Comparison of ENCODE assay signal across 8 cellular contexts in the genomic region with DNA sequence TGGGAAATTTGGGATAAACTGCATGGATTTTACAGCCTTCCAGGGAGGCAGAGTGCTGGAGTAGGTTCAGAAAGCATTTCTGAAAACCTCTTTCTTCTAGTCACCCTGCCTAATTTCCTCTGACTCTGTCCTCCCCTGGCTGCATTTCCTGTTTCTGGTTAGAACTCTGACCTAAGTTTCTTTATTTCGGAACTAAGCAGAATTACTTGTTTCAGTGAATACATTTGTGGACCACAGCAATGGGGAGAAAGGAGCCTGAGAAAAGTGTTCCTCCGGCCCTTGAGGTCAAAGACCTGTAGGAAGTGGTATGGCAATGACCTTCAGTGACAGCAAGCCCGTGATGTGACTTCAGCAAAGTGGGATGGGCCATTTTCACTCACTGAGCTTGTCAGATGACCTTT.
DNase-seq lines count a peak whose midpoint lies in the region; ATAC-seq and TF ChIP-seq lines count a peak whose summit lies in the region.

No MANE protein-coding gene starts in this region.

- TF ChIP-seq CTCF in GM12864 (IDR thresholded peaks at IDR 0.05; ENCODE audit: low read depth, low read length, missing control alignments) (no peak), OCI-LY1 (IDR thresholded peaks at IDR 0.05; ENCODE audit: low read length) (no peak)

- peak overlapping the region; percentile 84 for H3K27ac ChIP-seq in OCI-LY1 (ENCODE audit: low read depth, low read length, poor library complexity, severe bottlenecking)

- no peaks in the 10 kb centered on the region for H4K20me1 ChIP-seq in OCI-LY1 (ENCODE audit: insufficient read depth, low read length)

- H3K79me2 ChIP-seq in OCI-LY1 (ENCODE audit: insufficient read depth, low read length) = no peaks in the 10 kb centered on the region; the same call in 1 of the 2 replicates

- DNase-seq in GM12864 (ENCODE audit: low read depth) (peak; percentile 55), medulla oblongata (ENCODE audit: extremely low spot score) (peak; percentile 34), foreskin melanocyte (no peak), UCSD-AML1 (lab: John Stamatoyannopoulos, UW; ENCODE audit: unreplicated experiment) (no peak)

- H3K27me3 ChIP-seq in OCI-LY1 (ENCODE audit: insufficient read depth, low read length) = no peaks in the 10 kb centered on the region

- H3K4me2 ChIP-seq in OCI-LY1 (ENCODE audit: low read length) = peak overlapping the region; percentile 46

- peaks cover 55% of the 10 kb centered on the region for H3K4me1 ChIP-seq in OCI-LY1 (ENCODE audit: insufficient read depth, low read length, severe bottlenecking)

- H3K36me3 ChIP-seq in OCI-LY1 (ENCODE audit: insufficient read depth, low read length) = peaks cover 6% of the 10 kb centered on the region; the same call in 1 of the 2 replicates

- H3K9me3 ChIP-seq in OCI-LY1 (ENCODE audit: low read length) = no peaks in the 10 kb centered on the region

- H2AFZ ChIP-seq in OCI-LY1 (ENCODE audit: low read length) = no peak overlapping the region

- H3K4me3 ChIP-seq in GM12864 (ENCODE audit: low read depth, low read length) (no peak overlapping the region), OCI-LY1 (ENCODE audit: low read depth, low read length, poor library complexity, severe bottlenecking) (peak overlapping the region; percentile 33)

- H3K9ac ChIP-seq in OCI-LY1 (ENCODE audit: low read length) = peak overlapping the region; percentile 14

- ATAC-seq in GM21717 (IDR thresholded peaks at IDR 0.05; ENCODE audit: unreplicated experiment) = peak; percentile 27
- no peak for ATAC-seq in HG02571 (IDR thresholded peaks at IDR 0.05; ENCODE audit: unreplicated experiment)
- no peak for ATAC-seq in GM21786 (IDR thresholded peaks at IDR 0.05; ENCODE audit: unreplicated experiment)

- no peaks in the 10 kb centered on the region for H3K9me2 ChIP-seq in OCI-LY1 (ENCODE audit: low read depth, low read length)

- peaks cover 14% of the 10 kb centered on the region; the same call in 1 of the 2 replicates for H3F3A ChIP-seq in OCI-LY1 (ENCODE audit: insufficient read depth, low read length)

Comparison
In these comparisons a context has a peak if more than half of its experiments do, and no peak if none do; other contexts are left out.
1. DNase-seq: peak in GM12864 (single experiment) and medulla oblongata (single experiment); none in foreskin melanocyte (single experiment) and UCSD-AML1 (single experiment).